ENCODE assay signal across 21 cellular contexts in genomic region chr17:6075845-6076244, GRCh38.
"Had no signal": no experiment of that assay in that cellular context is flagged by ENCODE, and none has a peak within 500 bp of the region (broad histone marks: within the 10 kb centered on the region; RNA-seq: fewer than 3 reads in every experiment).

No MANE protein-coding gene starts in this region.

- H3K4me3 Mint-ChIP-seq: dendritic cell treated with granulocyte-macrophage colony-stimulating factor and Interleukin-4, amounts not matched to agents 40 ng/mL and 50 ng/mL, for 4 days; effector memory CD8-positive, alpha-beta T cell; naive B cell had no signal

- H3K27me3 ChIP-seq: pancreas, right lobe of liver had no signal

- ATAC-seq: effector memory CD8-positive, alpha-beta T cell; left cardiac atrium; left ventricle myocardium superior; pancreas; right lobe of liver had no signal

- DNase-seq: effector memory CD8-positive, alpha-beta T cell; esophagus squamous epithelium; foreskin fibroblast; head of caudate nucleus; kidney; left cardiac atrium; left ventricle myocardium superior; mesenchymal stem cell; midbrain; naive B cell; occipital lobe; pancreas; right lobe of liver; stimulated activated CD4-positive, alpha-beta T cell treated with anti-CD3 and anti-CD28 coated beads, Interleukin-2, amount 100 ng/mL, for 24 hours; stimulated activated naive CD4-positive, alpha-beta T cell; stomach; trophoblast cell had no signal

- H3K27ac Mint-ChIP-seq: dendritic cell treated with granulocyte-macrophage colony-stimulating factor and Interleukin-4, amounts not matched to agents 40 ng/mL and 50 ng/mL, for 4 days; effector memory CD8-positive, alpha-beta T cell; naive B cell; progenitor cell of endocrine pancreas had no signal

- H3K4me3 ChIP-seq: esophagus squamous epithelium, hepatocyte, lung, pancreas, right lobe of liver, stomach had no signal

- H3K4me1 ChIP-seq: pancreas, right lobe of liver had no signal

- H3K36me3 Mint-ChIP-seq: naive B cell had no signal

- H3K36me3 ChIP-seq: esophagus squamous epithelium, pancreas, right lobe of liver had no signal

- H3K27ac ChIP-seq: esophagus squamous epithelium, hepatocyte, pancreas, right lobe of liver, stomach had no signal

- H3K9me3 ChIP-seq: esophagus squamous epithelium, pancreas, right lobe of liver, stomach had no signal

- H3K9me3 Mint-ChIP-seq: dendritic cell treated with granulocyte-macrophage colony-stimulating factor and Interleukin-4, amounts not matched to agents 40 ng/mL and 50 ng/mL, for 4 days; effector memory CD8-positive, alpha-beta T cell; naive B cell had no signal
